Comparison of ENCODE assay signal across 20 cellular contexts in the genomic region with DNA sequence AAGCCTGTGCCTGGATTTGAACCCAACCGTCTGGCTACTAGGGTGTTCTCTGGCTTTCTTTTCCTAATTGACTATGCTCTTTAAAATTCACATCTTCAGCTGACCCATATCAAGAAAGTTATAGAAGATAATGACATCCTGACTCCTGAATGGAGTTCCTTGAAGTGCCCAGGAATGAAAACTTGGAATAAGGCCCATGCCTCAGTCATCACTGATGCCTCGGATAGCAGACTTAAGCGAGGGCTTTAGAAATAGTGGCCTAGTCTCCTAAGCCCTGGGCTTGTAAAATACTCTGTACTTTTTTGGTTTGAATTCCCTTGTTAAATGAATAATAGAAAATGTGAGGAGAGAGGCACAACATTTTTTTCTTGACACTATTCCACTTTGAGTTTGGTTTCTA. TPM values are rescaled to one million over a fixed set of nuclear protein-coding genes. Genes with fewer than 3 reads are reported as not detected.
DNase-seq lines count a peak whose midpoint lies in the region; ATAC-seq and TF ChIP-seq lines count a peak whose summit lies in the region.
"Had no signal": no experiment of that assay in that cellular context is flagged by ENCODE, and none has a peak within 500 bp of the region (broad histone marks: within the 10 kb centered on the region; RNA-seq: fewer than 3 reads in every experiment).

No MANE protein-coding gene starts in this region.

- no peaks in the 10 kb centered on the region for H3F3A ChIP-seq in GM23248 (ENCODE audit: insufficient read depth)

- H2AFZ ChIP-seq in GM23248, result no peak overlapping the region
- H2AFZ ChIP-seq: parathyroid adenoma had no signal

- H3K27ac Mint-ChIP-seq in CD4-positive, alpha-beta memory T cell, result peak overlapping the region; percentile 74 to 99 (median 88)
- peak overlapping the region; percentile 47 for H3K27ac Mint-ChIP-seq in activated naive CD8-positive, alpha-beta T cell treated with anti-CD3 and anti-CD28 coated beads, Interleukin-2, amount 50 U/mL, for 24 hours
- H3K27ac Mint-ChIP-seq in naive thymus-derived CD8-positive, alpha-beta T cell, result peak overlapping the region in 6 of 10 donors; percentile 3 to 97 (median 58)
- H3K27ac Mint-ChIP-seq in mesothelial cell of epicardium, result no peak overlapping the region

- no peaks in the 10 kb centered on the region for H3K36me3 ChIP-seq in CD4-positive, alpha-beta memory T cell (ENCODE audit: insufficient read depth, low read length)
- no peaks in the 10 kb centered on the region for H3K36me3 ChIP-seq in GM23248 (ENCODE audit: low read depth)
- H3K36me3 ChIP-seq: tibial nerve had no signal

- peaks cover 0 to 2% (median 0%) of the 10 kb centered on the region in 8 donors for H3K9me3 Mint-ChIP-seq in CD4-positive, alpha-beta memory T cell
- no peaks in the 10 kb centered on the region for H3K9me3 Mint-ChIP-seq in activated naive CD8-positive, alpha-beta T cell treated with anti-CD3 and anti-CD28 coated beads, Interleukin-2, amount 50 U/mL, for 24 hours
- no peaks in the 10 kb centered on the region for H3K9me3 Mint-ChIP-seq in naive thymus-derived CD8-positive, alpha-beta T cell
- no peaks in the 10 kb centered on the region for H3K9me3 Mint-ChIP-seq in mesothelial cell of epicardium

- H3K27me3 Mint-ChIP-seq in CD4-positive, alpha-beta memory T cell, result no peaks in the 10 kb centered on the region
- no peaks in the 10 kb centered on the region for H3K27me3 Mint-ChIP-seq in activated naive CD8-positive, alpha-beta T cell treated with anti-CD3 and anti-CD28 coated beads, Interleukin-2, amount 50 U/mL, for 24 hours
- no peaks in the 10 kb centered on the region for H3K27me3 Mint-ChIP-seq in naive thymus-derived CD8-positive, alpha-beta T cell
- H3K27me3 Mint-ChIP-seq in mesothelial cell of epicardium (ENCODE audit: low read depth), result no peaks in the 10 kb centered on the region

- TF ChIP-seq CTCF in mesothelial cell of epicardium (IDR thresholded peaks at IDR 0.05; ENCODE audit: unreplicated experiment), result no peak

- no peaks in the 10 kb centered on the region for H3K9me2 ChIP-seq in GM23248 (ENCODE audit: insufficient read depth)

- in situ Hi-C loops in GM23248 (cut with MboI), result no loop called here

- POLR2A ChIA-PET in CD4-positive, alpha-beta memory T cell (lab: Charles Lee; ENCODE audit: partially characterized antibody), result interaction anchor here (6.1 kb wide), 1 partner anchor 37 kb away, joined by 71 read pairs; a partner anchor contains a TSS
- POLR2A ChIA-PET in naive thymus-derived CD8-positive, alpha-beta T cell (lab: Charles Lee), result interaction anchor here (0.9 kb wide), 1 partner anchor 10 kb away, joined by 3 read pairs; no protein-coding TSS in a partner anchor

- no peak overlapping the region for H3K9ac ChIP-seq in GM23248
- H3K9ac ChIP-seq: parathyroid adenoma had no signal

- ATAC-seq in activated naive CD8-positive, alpha-beta T cell treated with anti-CD3 and anti-CD28 coated beads, Interleukin-2, amount 50 U/mL, for 24 hours, result no peak
- no peak for ATAC-seq in naive thymus-derived CD8-positive, alpha-beta T cell
- ATAC-seq: activated CD4-positive, CD25-positive, alpha-beta regulatory T cell treated with anti-CD3 and anti-CD28 coated beads, Interleukin-2, amount 50 U/mL, for 24 hours; foreskin keratinocyte; left colon; mucosa of descending colon had no signal

- H3K4me3 Mint-ChIP-seq in CD4-positive, alpha-beta memory T cell, result peak overlapping the region in 7 of 8 donors; percentile 7 to 88 (median 67)
- peak overlapping the region; percentile 7 for H3K4me3 Mint-ChIP-seq in activated naive CD8-positive, alpha-beta T cell treated with anti-CD3 and anti-CD28 coated beads, Interleukin-2, amount 50 U/mL, for 24 hours
- H3K4me3 Mint-ChIP-seq in naive thymus-derived CD8-positive, alpha-beta T cell, result peak overlapping the region in 6 of 10 donors; percentile 0 to 47 (median 26)
- H3K4me3 Mint-ChIP-seq in mesothelial cell of epicardium, result no peak overlapping the region

- peak overlapping the region; percentile 50 for H3K27ac ChIP-seq in CD4-positive, alpha-beta memory T cell (ENCODE audit: low read depth, low read length)
- no peak overlapping the region for H3K27ac ChIP-seq in GM23248
- H3K27ac ChIP-seq: foreskin keratinocyte, parathyroid adenoma had no signal

- 77 to 86% methylated on average over 3 of the region's 3 CpGs for WGBS in GM23248 (ENCODE audit: low coverage in 1 of 2, low lambda C conversion rate in 2 of 2, missing lambda C conversion rate in 2 of 2), 2 experiments

- H3K4me1 Mint-ChIP-seq in CD4-positive, alpha-beta memory T cell, result peaks cover 75 to 97% (median 87%) of the 10 kb centered on the region in 4 donors
- peaks cover 95% of the 10 kb centered on the region for H3K4me1 Mint-ChIP-seq in activated naive CD8-positive, alpha-beta T cell treated with anti-CD3 and anti-CD28 coated beads, Interleukin-2, amount 50 U/mL, for 24 hours
- peaks cover 41 to 95% (median 87%) of the 10 kb centered on the region in 4 donors for H3K4me1 Mint-ChIP-seq in naive thymus-derived CD8-positive, alpha-beta T cell
- H3K4me1 Mint-ChIP-seq in mesothelial cell of epicardium, result peaks cover 42% of the 10 kb centered on the region

- H3K4me3 ChIP-seq in CD4-positive, alpha-beta memory T cell (ENCODE audit: low read length in 2 of 2), result no peak overlapping the region
- H3K4me3 ChIP-seq in GM23248, result no peak overlapping the region
- H3K4me3 ChIP-seq: mucosa of descending colon, tibial nerve had no signal

- H3K36me3 Mint-ChIP-seq in CD4-positive, alpha-beta memory T cell, result peaks cover 0 to 22% of the 10 kb centered on the region in 2 donors
- peaks cover 10% of the 10 kb centered on the region for H3K36me3 Mint-ChIP-seq in activated naive CD8-positive, alpha-beta T cell treated with anti-CD3 and anti-CD28 coated beads, Interleukin-2, amount 50 U/mL, for 24 hours (ENCODE audit: low read depth)
- no peaks in the 10 kb centered on the region for H3K36me3 Mint-ChIP-seq in naive thymus-derived CD8-positive, alpha-beta T cell
- H3K36me3 Mint-ChIP-seq in mesothelial cell of epicardium, result no peaks in the 10 kb centered on the region

- H3K9me3 ChIP-seq in CD4-positive, alpha-beta memory T cell (ENCODE audit: control insufficient read depth in 1 of 2, low read length in 2 of 2), result no peaks in the 10 kb centered on the region
- no peaks in the 10 kb centered on the region for H3K9me3 ChIP-seq in GM23248 (ENCODE audit: low read depth)
- H3K9me3 ChIP-seq: mucosa of descending colon, tibial nerve had no signal

- CTCF ChIA-PET in CD4-positive, alpha-beta memory T cell (lab: Charles Lee; ENCODE audit: partially characterized antibody), result no interaction called here

- H4K20me1 ChIP-seq in GM23248 (ENCODE audit: insufficient read depth), result no peaks in the 10 kb centered on the region

- no peak for DNase-seq in CD4-positive, alpha-beta memory T cell
- peak; percentile 25 for DNase-seq in GM23248
- DNase-seq in activated naive CD8-positive, alpha-beta T cell treated with anti-CD3 and anti-CD28 coated beads, Interleukin-2, amount 50 U/mL, for 24 hours, result no peak
- DNase-seq in naive thymus-derived CD8-positive, alpha-beta T cell, result no peak
- DNase-seq in UCSD-AML1 (lab: John Stamatoyannopoulos, UW; ENCODE audit: unreplicated experiment), result no peak
- no peak for DNase-seq in NCI-H510A (lab: John Stamatoyannopoulos, UW)
- DNase-seq in SW 1271 (lab: John Stamatoyannopoulos, UW), result no peak
- no peak for DNase-seq in mesothelial cell of epicardium (ENCODE audit: low spot score in 2 of 2, unreplicated experiment in 2 of 2)
- DNase-seq: activated T-cell treated with anti-CD3 and anti-CD28 coated beads, Interleukin-2, amount 50 U/mL, for 1 hour; AML-193; amniotic stem cell; foreskin keratinocyte; left colon; mucosa of descending colon; NCI-H187; NCI-H446; Right ventricle myocardium superior had no signal

- H3K4me1 ChIP-seq in CD4-positive, alpha-beta memory T cell (ENCODE audit: insufficient read depth, low read length), result peaks cover 96% of the 10 kb centered on the region
- H3K4me1 ChIP-seq in GM23248 (ENCODE audit: insufficient read depth), result peaks cover 6% of the 10 kb centered on the region; the same call in 1 of the 2 replicates
- H3K4me1 ChIP-seq: foreskin keratinocyte, parathyroid adenoma had no signal

- H3K4me2 ChIP-seq in GM23248 (ENCODE audit: unreplicated experiment), result no peak overlapping the region

- H3K79me2 ChIP-seq in GM23248 (ENCODE audit: insufficient read depth), result peaks cover 16% of the 10 kb centered on the region
- H3K79me2 ChIP-seq: parathyroid adenoma had no signal

- intact Hi-C loops in CD4-positive, alpha-beta memory T cell (cut with micrococcal nuclease), result loop anchor here (2.0 to 10.0 kb wide), 2 partner anchors 15 to 191 kb away; a partner anchor contains a TSS

- no peaks in the 10 kb centered on the region for H3K27me3 ChIP-seq in CD4-positive, alpha-beta memory T cell (ENCODE audit: insufficient read depth, low read length)
- no peaks in the 10 kb centered on the region for H3K27me3 ChIP-seq in GM23248 (replicated peaks; ENCODE audit: insufficient read depth)
- H3K27me3 ChIP-seq: foreskin keratinocyte, tibial nerve had no signal

RNA-seq across cellular contexts. Expression of a gene that starts 39.0 kb away (rescaled TPM):
- 10 to 100 TPM; 55.1 to 55.8 TPM for total RNA-seq in CD4-positive, alpha-beta memory T cell
- 10 to 100 TPM; 63.8 to 64.6 TPM for polyA plus RNA-seq in CD4-positive, alpha-beta memory T cell
- 5.4 and 18.1 TPM in 2 replicates for total RNA-seq in GM23248 (2014; rRNA removed; shearing (Covaris generic))
- 3.7 TPM in 2 replicates for polyA plus RNA-seq in GM23248 (2016; fragmentation: Nextera tagmentation; extraction: Ambion mirVana)
- total RNA-seq in naive thymus-derived CD8-positive, alpha-beta T cell, result 10 to 100 TPM; 26.8 to 28.4 TPM
- polyA plus RNA-seq in naive thymus-derived CD8-positive, alpha-beta T cell, result 10 to 100 TPM; 23.1 to 35.6 (median 26.1) TPM
- 9.0 to 15.0 TPM (median 12.1 TPM) in 3 replicates for total RNA-seq in mesothelial cell of epicardium
